ENCODE assay signal across 34 cellular contexts in genomic region chr1:33537885-33538284, GRCh38.
"Had no signal": no experiment of that assay in that cellular context is flagged by ENCODE, and none has a peak within 500 bp of the region (broad histone marks: within the 10 kb centered on the region; RNA-seq: fewer than 3 reads in every experiment).

No MANE protein-coding gene starts in this region.

- H3K36me3 ChIP-seq: adrenal gland, ascending aorta, brain microvascular endothelial cell, breast epithelium, cardiac muscle cell had no signal

- H3K4me1 ChIP-seq: adrenal gland, ascending aorta, body of pancreas, breast epithelium had no signal

- H3K27me3 ChIP-seq: adrenal gland, ascending aorta, body of pancreas, brain microvascular endothelial cell, breast epithelium, cardiac muscle cell had no signal

- H3K4me3 ChIP-seq: adrenal gland, ascending aorta, body of pancreas, breast epithelium, cardiac muscle cell had no signal

- FAIRE-seq: astrocyte, bronchial epithelial cell had no signal

- ATAC-seq: activated naive CD4-positive, alpha-beta T cell treated with anti-CD3 and anti-CD28 coated beads, Interleukin-2, amount 50 U/mL, for 72 hours; activated naive CD8-positive, alpha-beta T cell treated with anti-CD3 and anti-CD28 coated beads, Interleukin-2, amount 50 U/mL, for 24 hours; activated T-cell treated with anti-CD3 and anti-CD28 coated beads, Interleukin-2, amount 50 U/mL, for 4 hours; activated T-cell treated with anti-CD3 and anti-CD28 coated beads, Interleukin-2, amount 50 U/mL, for 72 hours; activated T-helper 17 cell treated with anti-CD3 and anti-CD28 coated beads, Interleukin-2, amount 50 U/mL, for 72 hours; body of pancreas had no signal

- H3K9me3 ChIP-seq: adrenal gland, ascending aorta, body of pancreas, breast epithelium had no signal

- DNase-seq: activated effector memory CD4-positive, alpha-beta T cell treated with anti-CD3 and anti-CD28 coated beads, Interleukin-2, amount 50 U/mL, for 16 hours; activated effector memory CD4-positive, alpha-beta T cell treated with Interleukin-2 at 50 U/mL for 16 hours; activated gamma-delta T cell; activated gamma-delta T cell treated with Interleukin-2 at 50 U/mL for 16 hours; activated naive CD4-positive, alpha-beta T cell; activated naive CD4-positive, alpha-beta T cell treated with anti-CD3 and anti-CD28 coated beads for 36 hours; activated naive CD4-positive, alpha-beta T cell treated with anti-CD3 and anti-CD28 coated beads, Interleukin-2, amount 10 ng/mL, durations not matched to agents 7 days and 5 days; activated naive CD4-positive, alpha-beta T cell treated with anti-CD3 and anti-CD28 coated beads, Interleukin-2, amount 50 U/mL, for 16 hours; activated naive CD4-positive, alpha-beta T cell treated with Interleukin-2 at 50 U/mL for 16 hours; activated naive CD8-positive, alpha-beta T cell treated with anti-CD3 and anti-CD28 coated beads for 36 hours; activated naive CD8-positive, alpha-beta T cell treated with anti-CD3 and anti-CD28 coated beads, Interleukin-2, amount 10 ng/mL, durations not matched to agents 7 days and 5 days; activated naive CD8-positive, alpha-beta T cell treated with anti-CD3 and anti-CD28 coated beads, Interleukin-2, amount 50 U/mL, for 24 hours; activated T-cell treated with anti-CD3 and anti-CD28 coated beads, Interleukin-2, amount 50 U/mL, for 1 hour; activated T-cell treated with anti-CD3 and anti-CD28 coated beads, Interleukin-2, amount 50 U/mL, for 24 hours; activated T-cell treated with anti-CD3 and anti-CD28 coated beads, Interleukin-2, amount 50 U/mL, for 4 hours; activated T-cell treated with anti-CD3 and anti-CD28 coated beads, Interleukin-2, amount 50 U/mL, for 48 hours; activated T-cell treated with anti-CD3 and anti-CD28 coated beads, Interleukin-2, amount 50 U/mL, for 72 hours; adrenal gland; amniotic stem cell; amygdala; anterior cingulate cortex; aorta; body of pancreas; brain microvascular endothelial cell; caudate nucleus; central memory CD4-positive, alpha-beta T cell; cerebellar nuclear complex had no signal

- H3K27ac ChIP-seq: adrenal gland, ascending aorta, body of pancreas, brain microvascular endothelial cell, breast epithelium, cardiac muscle cell had no signal
